Comparison of ENCODE assay signal across 15 cellular contexts in genomic region chr4:125666635-125667034, GRCh38.
"Had no signal": no experiment of that assay in that cellular context is flagged by ENCODE, and none has a peak within 500 bp of the region (broad histone marks: within the 10 kb centered on the region; RNA-seq: fewer than 3 reads in every experiment).

No MANE protein-coding gene starts in this region.

- ATAC-seq: activated CD4-positive, alpha-beta T cell treated with anti-CD3 and anti-CD28 coated beads for 36 hours; activated naive CD4-positive, alpha-beta T cell treated with anti-CD3 and anti-CD28 coated beads, Interleukin-2, amount 50 U/mL, for 72 hours; foreskin keratinocyte; naive thymus-derived CD8-positive, alpha-beta T cell; sciatic nerve; stimulated activated naive CD8-positive, alpha-beta T cell treated with anti-CD3 and anti-CD28 coated beads, Interleukin-15, amount 100 ng/mL, for 72 hours; WTC11 had no signal

- DNase-seq: activated CD4-positive, alpha-beta T cell treated with anti-CD3 and anti-CD28 coated beads for 36 hours; activated CD4-positive, alpha-beta T cell treated with anti-CD3 and anti-CD28 coated beads, Interleukin-2, amount 50 U/mL, for 48 hours; activated gamma-delta T cell; dermis blood vessel endothelial cell; effector memory CD4-positive, alpha-beta T cell; foreskin keratinocyte; naive thymus-derived CD8-positive, alpha-beta T cell; stimulated activated CD4-positive, alpha-beta T cell treated with anti-CD3 and anti-CD28 coated beads, Interleukin-4, amount 100 ng/mL, for 1 hour; stimulated activated naive CD8-positive, alpha-beta T cell treated with anti-CD3 and anti-CD28 coated beads, Interleukin-15, amount 100 ng/mL, for 72 hours; upper lobe of left lung had no signal

- H3K4me3 ChIP-seq: hepatocyte, smooth muscle cell, upper lobe of left lung had no signal
